Comparison of ENCODE assay signal across 13 cellular contexts in the genomic region with DNA sequence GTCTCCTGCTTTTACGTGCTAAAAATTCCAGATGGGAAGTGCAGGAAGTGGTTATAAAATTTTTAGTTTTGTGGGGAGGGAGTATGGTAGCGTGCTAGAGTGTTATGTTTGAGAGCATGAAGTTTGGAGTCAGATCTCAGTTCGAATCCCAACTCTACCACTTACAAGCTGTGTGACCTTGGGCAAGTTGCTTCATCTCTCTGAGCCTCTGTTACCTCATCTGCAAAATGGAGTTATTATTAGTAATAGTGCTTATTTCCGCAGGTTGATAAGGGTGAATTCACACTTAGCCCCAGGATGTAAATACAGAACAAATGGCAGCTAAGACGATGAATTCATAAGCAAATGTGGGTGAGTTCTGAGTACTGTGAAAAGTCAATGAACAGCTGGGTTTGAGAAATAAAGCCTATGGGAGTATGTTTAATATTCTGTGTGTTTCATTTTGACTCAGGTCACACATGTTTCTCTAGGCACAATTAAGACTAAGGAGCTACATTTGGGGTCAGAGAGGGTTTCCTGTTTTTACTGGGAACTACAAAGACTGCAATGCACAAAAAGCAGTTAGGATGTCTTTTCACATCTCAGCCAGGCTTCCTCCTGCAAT.
DNase-seq lines count a peak whose midpoint lies in the region; ATAC-seq, FAIRE-seq and TF ChIP-seq lines count a peak whose summit lies in the region.
"Had no signal": no experiment of that assay in that cellular context is flagged by ENCODE, and none has a peak within 500 bp of the region (broad histone marks: within the 10 kb centered on the region; RNA-seq: fewer than 3 reads in every experiment).

No MANE protein-coding gene starts in this region.

- POLR2A ChIA-PET in activated CD8-positive, alpha-beta T cell treated with anti-CD3 and anti-CD28 coated beads for 36 hours (lab: Charles Lee): interaction anchor here (1.0 kb wide), 1 partner anchor 14 kb away, joined by 3 read pairs; no protein-coding TSS in a partner anchor

- H3K36me3 ChIP-seq in GM06990 (ENCODE audit: control insufficient read depth, insufficient read depth, low read length): no peaks in the 10 kb centered on the region
- H3K36me3 ChIP-seq: brain microvascular endothelial cell, prostate gland, stomach had no signal

- DNase-seq in GM06990 (ENCODE audit: extremely low read depth, insufficient read length): peak; percentile 57
- no peak for DNase-seq in activated CD8-positive, alpha-beta T cell treated with anti-CD3 and anti-CD28 coated beads for 36 hours
- no peak for DNase-seq in GM12891 (ENCODE audit: insufficient read length, low spot score)
- DNase-seq in SK-N-DZ (ENCODE audit: low spot score): no peak
- no peak for DNase-seq in NK-92 treated with Interleukin-12 subunit alpha and Interleukin-12 subunit beta, amount 100 ng/mL, for 24 hours (lab: John Stamatoyannopoulos, UW)
- DNase-seq in NOMO-1 treated with DMSO at 0.1 percent for 48 hours (lab: John Stamatoyannopoulos, UW; ENCODE audit: unreplicated experiment): no peak
- DNase-seq: brain microvascular endothelial cell; Kasumi-1; stimulated activated CD4-positive, alpha-beta T cell treated with anti-CD3 and anti-CD28 coated beads, Interleukin-2, amount 100 ng/mL, for 24 hours; stomach had no signal

- no peaks in the 10 kb centered on the region for H3K27me3 ChIP-seq in GM06990 (replicated peaks; ENCODE audit: control insufficient read depth, insufficient read depth, low read length)
- H3K27me3 ChIP-seq: brain microvascular endothelial cell, stomach had no signal

- TF ChIP-seq POLR2A in GM12891 (IDR thresholded peaks at IDR 0.05; ENCODE audit: low read depth, low read length): no peak

- no peak for FAIRE-seq in GM12891 (lab: Jason Lieb, UNC)

- H3K36me3 Mint-ChIP-seq in activated CD8-positive, alpha-beta T cell treated with anti-CD3 and anti-CD28 coated beads for 36 hours (ENCODE audit: low read depth): no peaks in the 10 kb centered on the region

- peak overlapping the region; percentile 66 for H3K27ac Mint-ChIP-seq in activated CD8-positive, alpha-beta T cell treated with anti-CD3 and anti-CD28 coated beads for 36 hours

- no peak for TF ChIP-seq CTCF in GM06990 (IDR thresholded peaks at IDR 0.05; ENCODE audit: insufficient read depth, low read length, poor library complexity, severe bottlenecking)
- no peak for TF ChIP-seq CTCF in activated CD8-positive, alpha-beta T cell treated with anti-CD3 and anti-CD28 coated beads for 36 hours (IDR thresholded peaks at IDR 0.05)

- CTCF ChIA-PET in activated CD8-positive, alpha-beta T cell treated with anti-CD3 and anti-CD28 coated beads for 36 hours (lab: Charles Lee): no interaction called here

- no peaks in the 10 kb centered on the region for H3K27me3 Mint-ChIP-seq in activated CD8-positive, alpha-beta T cell treated with anti-CD3 and anti-CD28 coated beads for 36 hours

- ATAC-seq in GM19043 (IDR thresholded peaks at IDR 0.05; ENCODE audit: low read depth, unreplicated experiment) (peak; percentile 80), HG02973 (IDR thresholded peaks at IDR 0.05; ENCODE audit: unreplicated experiment) (peak; percentile 64)
- ATAC-seq in activated CD8-positive, alpha-beta T cell treated with anti-CD3 and anti-CD28 coated beads for 36 hours: peak; percentile 57

- no peak overlapping the region for H3K4me3 ChIP-seq in GM06990 (replicated peaks; ENCODE audit: low read depth, low read length)
- H3K4me3 ChIP-seq: prostate gland, stomach had no signal

- intact Hi-C loops in activated CD8-positive, alpha-beta T cell treated with anti-CD3 and anti-CD28 coated beads for 36 hours (cut with micrococcal nuclease): no loop called here

- H3K4me1 Mint-ChIP-seq in activated CD8-positive, alpha-beta T cell treated with anti-CD3 and anti-CD28 coated beads for 36 hours (ENCODE audit: low read depth): peaks cover 21% of the 10 kb centered on the region

- H3K4me3 Mint-ChIP-seq in activated CD8-positive, alpha-beta T cell treated with anti-CD3 and anti-CD28 coated beads for 36 hours: no peak overlapping the region

- H3K9me3 Mint-ChIP-seq in activated CD8-positive, alpha-beta T cell treated with anti-CD3 and anti-CD28 coated beads for 36 hours: no peaks in the 10 kb centered on the region

TF ChIP-seq in GM12891, 5 proteins besides CTCF, POLR2A, EP300 and RAD21:
- TF ChIP-seq POU2F2 (IDR thresholded peaks at IDR 0.05; ENCODE audit: low read depth, low read length) (no peak), PAX5 (IDR thresholded peaks at IDR 0.05; ENCODE audit: insufficient read depth, low read length, severe bottlenecking) (no peak), TAF1 (IDR thresholded peaks at IDR 0.05; ENCODE audit: low read depth, low read length) (no peak), SPI1 (IDR thresholded peaks at IDR 0.05; ENCODE audit: low read depth, low read length) (no peak), POLR2AphosphoS5 (IDR thresholded peaks at IDR 0.05; ENCODE audit: low read depth, low read length) (no peak)
TF ChIP-seq in GM12891: peak in this region for 0.
